In the genomic region with DNA sequence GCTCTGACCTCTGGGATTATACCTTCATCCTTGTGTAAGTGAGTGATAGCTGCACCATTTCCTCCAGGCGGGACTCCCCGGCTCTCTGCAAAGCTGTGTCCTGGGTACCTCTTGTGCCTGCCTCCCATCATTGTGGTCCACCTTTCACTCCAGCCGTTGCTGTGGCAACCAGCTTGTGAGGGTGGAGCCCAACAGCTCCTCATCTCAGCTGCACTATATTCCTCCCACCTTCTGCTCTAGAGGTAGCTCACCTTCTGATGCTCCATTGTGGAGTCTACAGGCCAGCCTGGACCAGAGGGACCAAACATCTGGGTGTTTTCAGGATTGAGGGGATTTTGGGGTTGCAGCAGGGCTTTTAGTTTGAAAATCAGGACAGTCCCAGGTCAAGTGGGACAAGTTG, we compare ENCODE assay signal across 1 cellular context.
A peak's percentile ranks its signal among the peaks of the same experiment; 100 is the strongest.
TF ChIP-seq lines count a peak whose summit lies in the region.

No MANE protein-coding gene starts in this region.

TF ChIP-seq in K562, 482 proteins besides CTCF, POLR2A, EP300 and RAD21 (continued from another document):
- TF ChIP-seq, protein P1, sequence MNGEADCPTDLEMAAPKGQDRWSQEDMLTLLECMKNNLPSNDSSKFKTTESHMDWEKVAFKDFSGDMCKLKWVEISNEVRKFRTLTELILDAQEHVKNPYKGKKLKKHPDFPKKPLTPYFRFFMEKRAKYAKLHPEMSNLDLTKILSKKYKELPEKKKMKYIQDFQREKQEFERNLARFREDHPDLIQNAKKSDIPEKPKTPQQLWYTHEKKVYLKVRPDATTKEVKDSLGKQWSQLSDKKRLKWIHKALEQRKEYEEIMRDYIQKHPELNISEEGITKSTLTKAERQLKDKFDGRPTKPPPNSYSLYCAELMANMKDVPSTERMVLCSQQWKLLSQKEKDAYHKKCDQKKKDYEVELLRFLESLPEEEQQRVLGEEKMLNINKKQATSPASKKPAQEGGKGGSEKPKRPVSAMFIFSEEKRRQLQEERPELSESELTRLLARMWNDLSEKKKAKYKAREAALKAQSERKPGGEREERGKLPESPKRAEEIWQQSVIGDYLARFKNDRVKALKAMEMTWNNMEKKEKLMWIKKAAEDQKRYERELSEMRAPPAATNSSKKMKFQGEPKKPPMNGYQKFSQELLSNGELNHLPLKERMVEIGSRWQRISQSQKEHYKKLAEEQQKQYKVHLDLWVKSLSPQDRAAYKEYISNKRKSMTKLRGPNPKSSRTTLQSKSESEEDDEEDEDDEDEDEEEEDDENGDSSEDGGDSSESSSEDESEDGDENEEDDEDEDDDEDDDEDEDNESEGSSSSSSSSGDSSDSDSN (IDR thresholded peaks at IDR 0.05; ENCODE audit: borderline replicate concordance in 1 of 2, low read depth in 2 of 2, low read length in 2 of 2): no peak
- no peak for TF ChIP-seq NCOR1 (IDR thresholded peaks at IDR 0.05)
- TF ChIP-seq JUND (IDR thresholded peaks at IDR 0.05; ENCODE audit: borderline replicate concordance, low read depth, low read length): no peak
- no peak for TF ChIP-seq JUND (tag; IDR thresholded peaks at IDR 0.05; ENCODE audit: borderline replicate concordance, low read depth, low read length)
- TF ChIP-seq DPF2 (IDR thresholded peaks at IDR 0.05): no peak
- TF ChIP-seq PCBP2 (IDR thresholded peaks at IDR 0.05; ENCODE audit: low read depth, low read length, poor library complexity, severe bottlenecking): no peak
- TF ChIP-seq SUPT5H (IDR thresholded peaks at IDR 0.05): peak; percentile 49; the same call in 1 of the 2 replicates
- 0 out of 4 replicates have a peak, but pooled peaks of 1 of the 2 experiments have one; percentile 25 for TF ChIP-seq RCOR1 (IDR thresholded peaks at IDR 0.05; ENCODE audit: borderline replicate concordance in 1 of 2, low read depth in 2 of 2, low read length in 2 of 2)
- no peak for TF ChIP-seq ZNF561 (CRISPR knock-in tag; conservative IDR thresholded peaks at IDR 0.05)
- peak; percentile 88 for TF ChIP-seq RFX1 (IDR thresholded peaks at IDR 0.05)
- no peak; the same call in 1 of the 2 replicates for TF ChIP-seq CTBP1 (IDR thresholded peaks at IDR 0.05; ENCODE audit: borderline replicate concordance)
- TF ChIP-seq KLF1 (tag; IDR thresholded peaks at IDR 0.05): no peak
TF ChIP-seq in K562: peak in this region for 6.
